ENCODE assay signal across 1 cellular context in the genomic region with DNA sequence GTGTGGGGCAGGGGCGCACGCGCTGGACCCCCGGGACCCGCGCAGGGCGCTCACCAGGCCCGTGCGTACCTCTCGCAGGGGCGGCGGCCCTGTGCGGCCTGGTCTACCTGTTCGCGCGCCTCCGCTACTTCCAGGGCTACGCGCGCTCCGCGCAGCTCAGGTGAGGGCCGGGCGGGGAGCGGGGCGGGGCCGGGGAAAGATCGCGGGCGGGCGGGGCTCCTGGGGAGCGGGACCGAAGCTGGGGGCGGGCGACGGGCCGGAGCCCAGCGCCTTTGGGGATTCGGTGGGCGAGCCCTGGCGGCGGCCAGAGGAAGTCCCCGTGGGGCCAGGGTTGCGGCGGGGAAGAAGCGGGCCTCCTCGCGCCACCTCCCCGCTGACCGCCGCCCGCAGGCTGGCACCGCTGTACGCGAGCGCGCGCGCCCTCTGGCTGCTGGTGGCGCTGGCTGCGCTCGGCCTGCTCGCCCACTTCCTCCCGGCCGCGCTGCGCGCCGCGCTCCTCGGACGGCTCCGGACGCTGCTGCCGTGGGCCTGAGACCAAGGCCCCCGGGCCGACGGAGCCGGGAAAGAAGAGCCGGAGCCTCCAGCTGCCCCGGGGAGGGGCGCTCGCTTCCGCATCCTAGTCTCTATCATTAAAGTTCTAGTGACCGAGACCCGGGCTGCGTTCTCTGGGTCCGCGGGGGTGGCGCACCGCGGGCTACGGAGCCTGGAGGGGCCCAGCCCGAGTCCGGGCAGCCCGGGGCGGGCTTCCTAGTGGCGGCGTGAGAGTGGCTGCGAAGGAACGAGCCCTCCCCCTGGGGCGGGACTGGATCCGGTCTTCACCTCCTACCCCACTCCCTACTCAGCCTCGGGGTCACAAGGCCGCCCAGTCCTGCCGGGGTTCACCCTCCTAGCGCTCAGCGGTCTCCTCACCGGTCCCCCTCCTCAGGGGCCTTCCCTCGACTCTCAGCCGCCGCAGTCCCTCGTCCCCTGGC.
TF ChIP-seq lines count a peak whose summit lies in the region.

No MANE protein-coding gene starts in this region.

TF ChIP-seq in H1, 55 proteins besides CTCF, POLR2A, EP300 and RAD21:
- TF ChIP-seq GABPA (IDR thresholded peaks at IDR 0.05; ENCODE audit: borderline replicate concordance, insufficient read depth, low read length) (peak; percentile 74; the same call in 1 of the 2 replicates), KDM4A (IDR thresholded peaks at IDR 0.05; ENCODE audit: low read depth, low read length, severe bottlenecking) (peak; percentile 76), HDAC2 (IDR thresholded peaks at IDR 0.05; ENCODE audit: borderline replicate concordance in 1 of 2, low read depth in 2 of 2, low read length in 2 of 2) (peak in 1 of 2 experiments; percentile 54; a peak in 1 of 4 replicates), EGR1 (IDR thresholded peaks at IDR 0.05; ENCODE audit: borderline replicate concordance, low read depth, low read length) (peak; percentile 10; the same call in 1 of the 2 replicates), BACH1 (IDR thresholded peaks at IDR 0.05; ENCODE audit: low read length) (peak; percentile 86), PHF8 (conservative IDR thresholded peaks at IDR 0.05; ENCODE audit: low read depth, low read length) (peak; percentile 59; the same call in 1 of the 2 replicates), JUND (IDR thresholded peaks at IDR 0.05; ENCODE audit: low read length) (no peak), HDAC6 (IDR thresholded peaks at IDR 0.05; ENCODE audit: low read depth, low read length) (no peak), SIN3A (conservative IDR thresholded peaks at IDR 0.05 in 1 of 2, IDR thresholded peaks at IDR 0.05 in 1 of 2; ENCODE audit: low read depth in 1 of 2, low read length in 2 of 2) (peak in 1 of 2 experiments; percentile 29; a peak in 2 of 4 replicates), POLR2AphosphoS5 (IDR thresholded peaks at IDR 0.05; ENCODE audit: low read depth, low read length) (peak; percentile 50), MAX (IDR thresholded peaks at IDR 0.05) (0 out of 2 replicates have a peak, but pooled peaks have one; percentile 3)
